In genomic region chr1:9181176-9181906, GRCh38 we compare ENCODE assay signal across 8 cellular contexts. TPM values are rescaled to one million over a fixed set of nuclear protein-coding genes. Genes with fewer than 3 reads are reported as not detected.
DNase-seq lines count a peak whose midpoint lies in the region; ATAC-seq and TF ChIP-seq lines count a peak whose summit lies in the region.

No MANE protein-coding gene starts in this region.

- TF ChIP-seq CTCF in OCI-LY3 (IDR thresholded peaks at IDR 0.05; ENCODE audit: low read depth, low read length), result peak; percentile 55
- TF ChIP-seq CTCF in fibroblast of mammary gland (conservative IDR thresholded peaks at IDR 0.05; ENCODE audit: control insufficient read depth, insufficient read depth, low read depth, low read length), result peak; percentile 78
- TF ChIP-seq CTCF in nephron progenitor cell (IDR thresholded peaks at IDR 0.05), result peak; percentile 98
- peak in 5 of 7 experiments; percentile 71 to 95 (median 93) for TF ChIP-seq CTCF in stomach (IDR thresholded peaks at IDR 0.05)

- no peak for TF ChIP-seq POLR2A in stomach (IDR thresholded peaks at IDR 0.05)

- no peaks in the 10 kb centered on the region for H3K27me3 ChIP-seq in OCI-LY3 (ENCODE audit: low read depth, low read length)
- peaks cover 0 to 31% (median 5%) of the 10 kb centered on the region in 3 donors for H3K27me3 ChIP-seq in stomach

- peak; percentile 57 for ATAC-seq in GM21786 (IDR thresholded peaks at IDR 0.05; ENCODE audit: unreplicated experiment)
- no peak for ATAC-seq in HG03039 (IDR thresholded peaks at IDR 0.05; ENCODE audit: unreplicated experiment)

- H3K27ac Mint-ChIP-seq in activated T-helper 1 cell treated with anti-CD3 and anti-CD28 coated beads, Interleukin-12 subunit alpha, Interleukin-12 subunit beta, Interleukin-2, Interleukin-4 antibody, amounts not matched to agents 30 ng/mL and 10 ng/mL and 1 ng/mL, durations not matched to agents 14 hours and 24 hours and 36 hours, result peak overlapping the region; percentile 85
- H3K27ac Mint-ChIP-seq in nephron progenitor cell, result no peak overlapping the region

- H3K4me1 ChIP-seq in OCI-LY3 (ENCODE audit: low read length), result peaks cover 15% of the 10 kb centered on the region
- peaks cover 30 to 55% (median 37%) of the 10 kb centered on the region in 4 donors for H3K4me1 ChIP-seq in stomach

- peaks cover 6% of the 10 kb centered on the region for H3K36me3 Mint-ChIP-seq in activated T-helper 1 cell treated with anti-CD3 and anti-CD28 coated beads, Interleukin-12 subunit alpha, Interleukin-12 subunit beta, Interleukin-2, Interleukin-4 antibody, amounts not matched to agents 30 ng/mL and 10 ng/mL and 1 ng/mL, durations not matched to agents 14 hours and 24 hours and 36 hours (ENCODE audit: low read depth)
- H3K36me3 Mint-ChIP-seq in nephron progenitor cell (ENCODE audit: low read depth), result peaks cover 13% of the 10 kb centered on the region

- intact Hi-C loops in activated T-helper 1 cell treated with anti-CD3 and anti-CD28 coated beads, Interleukin-12 subunit alpha, Interleukin-12 subunit beta, Interleukin-2, Interleukin-4 antibody, amounts not matched to agents 30 ng/mL and 10 ng/mL and 1 ng/mL, durations not matched to agents 14 hours and 24 hours and 36 hours (cut with micrococcal nuclease), result loop anchor here (1.0 to 2.0 kb wide), 3 partner anchors 15 to 310 kb away; partner anchors contain the start of gene H6PD
- intact Hi-C loops in stomach (cut with DNase I; ENCODE audit: low total_unique reads), result no loop called here

- H3K4me3 ChIP-seq in OCI-LY3 (ENCODE audit: low read length) (no peak overlapping the region), fibroblast of mammary gland (ENCODE audit: control insufficient read depth, low read depth, low read length) (peak overlapping the region; percentile 92), stomach (peak overlapping the region; percentile 62 to 87 (median 78))

- no peaks in the 10 kb centered on the region for H3K9me3 ChIP-seq in OCI-LY3 (ENCODE audit: insufficient read depth, low read length)
- H3K9me3 ChIP-seq in stomach, result no peaks in the 10 kb centered on the region

- no peak overlapping the region for H3K4me2 ChIP-seq in OCI-LY3 (ENCODE audit: low read length)

- H4K20me1 ChIP-seq in OCI-LY3 (ENCODE audit: insufficient read depth, low read length), result no peaks in the 10 kb centered on the region

- no peak for TF ChIP-seq EP300 in stomach (IDR thresholded peaks at IDR 0.05)

- H2AFZ ChIP-seq in OCI-LY3 (ENCODE audit: low read depth, low read length), result no peak overlapping the region

- H3K9me3 Mint-ChIP-seq in activated T-helper 1 cell treated with anti-CD3 and anti-CD28 coated beads, Interleukin-12 subunit alpha, Interleukin-12 subunit beta, Interleukin-2, Interleukin-4 antibody, amounts not matched to agents 30 ng/mL and 10 ng/mL and 1 ng/mL, durations not matched to agents 14 hours and 24 hours and 36 hours, result no peaks in the 10 kb centered on the region
- no peaks in the 10 kb centered on the region for H3K9me3 Mint-ChIP-seq in nephron progenitor cell

- H3K4me1 Mint-ChIP-seq in activated T-helper 1 cell treated with anti-CD3 and anti-CD28 coated beads, Interleukin-12 subunit alpha, Interleukin-12 subunit beta, Interleukin-2, Interleukin-4 antibody, amounts not matched to agents 30 ng/mL and 10 ng/mL and 1 ng/mL, durations not matched to agents 14 hours and 24 hours and 36 hours (ENCODE audit: low read depth), result peaks cover 22% of the 10 kb centered on the region
- peaks cover 19% of the 10 kb centered on the region for H3K4me1 Mint-ChIP-seq in nephron progenitor cell

- H3K36me3 ChIP-seq in OCI-LY3 (replicated peaks; ENCODE audit: low read depth, low read length), result no peaks in the 10 kb centered on the region
- H3K36me3 ChIP-seq in stomach, result peaks cover 0 to 4% (median 0%) of the 10 kb centered on the region in 4 donors

- H3K79me2 ChIP-seq in OCI-LY3 (ENCODE audit: low read length), result no peaks in the 10 kb centered on the region

- peak; percentile 64 for DNase-seq in CD1c-positive myeloid dendritic cell (ENCODE audit: extremely low spot score)
- DNase-seq in activated T-helper 1 cell treated with anti-CD3 and anti-CD28 coated beads, Interleukin-12 subunit alpha, Interleukin-12 subunit beta, Interleukin-2, Interleukin-4 antibody, amounts not matched to agents 30 ng/mL and 10 ng/mL and 1 ng/mL, durations not matched to agents 14 hours and 24 hours and 36 hours (ENCODE audit: low spot score), result peak; percentile 66
- DNase-seq in fibroblast of mammary gland (ENCODE audit: low read depth), result peak; percentile 70
- DNase-seq in nephron progenitor cell, result peak; percentile 92
- peak; percentile 74 for DNase-seq in stomach

- peak overlapping the region; percentile 90 for H3K4me3 Mint-ChIP-seq in activated T-helper 1 cell treated with anti-CD3 and anti-CD28 coated beads, Interleukin-12 subunit alpha, Interleukin-12 subunit beta, Interleukin-2, Interleukin-4 antibody, amounts not matched to agents 30 ng/mL and 10 ng/mL and 1 ng/mL, durations not matched to agents 14 hours and 24 hours and 36 hours
- H3K4me3 Mint-ChIP-seq in nephron progenitor cell, result peak overlapping the region; percentile 82

- H3K9ac ChIP-seq in OCI-LY3 (ENCODE audit: low read length), result no peak overlapping the region

- H3K27ac ChIP-seq in OCI-LY3 (ENCODE audit: low read length) (no peak overlapping the region), stomach (peak overlapping the region in 4 of 5 donors; percentile 72 to 85 (median 76))

- 10 to 17% (median 16%) methylated on average over 17 to 19 of the region's 19 CpGs for WGBS in stomach, 5 donors

- H3K27me3 Mint-ChIP-seq in activated T-helper 1 cell treated with anti-CD3 and anti-CD28 coated beads, Interleukin-12 subunit alpha, Interleukin-12 subunit beta, Interleukin-2, Interleukin-4 antibody, amounts not matched to agents 30 ng/mL and 10 ng/mL and 1 ng/mL, durations not matched to agents 14 hours and 24 hours and 36 hours (ENCODE audit: insufficient read depth), result peaks cover 11% of the 10 kb centered on the region
- H3K27me3 Mint-ChIP-seq in nephron progenitor cell (ENCODE audit: low read depth, poor library complexity), result peaks cover 60% of the 10 kb centered on the region

RNA-seq across cellular contexts. Expression of gene GPR157, which starts 52.4 kb away (rescaled TPM):
- total RNA-seq in activated T-helper 1 cell treated with anti-CD3 and anti-CD28 coated beads, Interleukin-12 subunit alpha, Interleukin-12 subunit beta, Interleukin-2, Interleukin-4 antibody, amounts not matched to agents 30 ng/mL and 10 ng/mL and 1 ng/mL, durations not matched to agents 14 hours and 24 hours and 36 hours, result 2.8 and 3.8 TPM in 2 replicates
- 10 to 100 TPM in 1 of 5 donors, 1 to 10 TPM in 4; 3.1 to 16.5 (median 7.0) TPM for total RNA-seq in stomach
- 1 to 10 TPM in 2 of 3 donors, under 1 TPM in 1; 0.15 to 3.7 (median 1.1) TPM for polyA plus RNA-seq in stomach

RNA-seq across cellular contexts. Expression of gene H6PD, which starts 53.2 kb away (rescaled TPM):
- 15.7 TPM in 2 replicates for total RNA-seq in activated T-helper 1 cell treated with anti-CD3 and anti-CD28 coated beads, Interleukin-12 subunit alpha, Interleukin-12 subunit beta, Interleukin-2, Interleukin-4 antibody, amounts not matched to agents 30 ng/mL and 10 ng/mL and 1 ng/mL, durations not matched to agents 14 hours and 24 hours and 36 hours
- 10 to 100 TPM; 17.9 to 54.3 (median 34.9) TPM for total RNA-seq in stomach
- 1 to 10 TPM; 3.2 to 9.2 (median 7.5) TPM for polyA plus RNA-seq in stomach
